In genomic region chr9:93231121-93231694, GRCh38 we compare ENCODE assay signal across 13 cellular contexts. TPM values are rescaled to one million over a fixed set of nuclear protein-coding genes. Genes with fewer than 3 reads are reported as not detected.
A peak's percentile ranks its signal among the peaks of the same experiment; 100 is the strongest.
DNase-seq lines count a peak whose midpoint lies in the region; ATAC-seq and TF ChIP-seq lines count a peak whose summit lies in the region.
"Had no signal": no experiment of that assay in that cellular context is flagged by ENCODE, and none has a peak within 500 bp of the region (broad histone marks: within the 10 kb centered on the region; RNA-seq: fewer than 3 reads in every experiment).

No MANE protein-coding gene starts in this region.

- peaks cover 28 to 55% of the 10 kb centered on the region in 2 donors for H3K27me3 Mint-ChIP-seq in natural killer cell treated with Interleukin-12 subunit alpha and Interleukin-12 subunit beta and Interleukin-15 and Interleukin-18, amount 100 ng/mL, for 72 hours

- no peaks in the 10 kb centered on the region for H3K9me3 ChIP-seq in GM23248 (ENCODE audit: low read depth)

- H3K4me2 ChIP-seq in GM23248 (ENCODE audit: unreplicated experiment) = no peak overlapping the region

- H2AFZ ChIP-seq in GM23248 = no peak overlapping the region

- no peak for ATAC-seq in stimulated activated effector memory CD8-positive, alpha-beta T cell treated with anti-CD3 and anti-CD28 coated beads, Interleukin-12 subunit alpha, Interleukin-12 subunit beta, amount 100 ng/mL, for 72 hours
- ATAC-seq in natural killer cell treated with Interleukin-12 subunit alpha and Interleukin-12 subunit beta and Interleukin-15 and Interleukin-18, amount 100 ng/mL, for 72 hours = no peak

- H3K4me3 ChIP-seq in HL-60 (replicated peaks; ENCODE audit: insufficient read depth, low read length) = no peak overlapping the region
- no peak overlapping the region for H3K4me3 ChIP-seq in GM23248

- no peaks in the 10 kb centered on the region for H4K20me1 ChIP-seq in GM23248 (ENCODE audit: insufficient read depth)

- peak; percentile 41 to 66 for DNase-seq in HL-60 (ENCODE audit: low read depth in 1 of 2, low spot score in 1 of 2)
- peak; percentile 90 for DNase-seq in NCI-H69 (lab: John Stamatoyannopoulos, UW)
- peak; percentile 25 for DNase-seq in kidney tubule cell (ENCODE audit: low spot score)
- DNase-seq in stimulated activated effector memory CD8-positive, alpha-beta T cell treated with anti-CD3 and anti-CD28 coated beads, Interleukin-12 subunit alpha, Interleukin-12 subunit beta, amount 100 ng/mL, for 72 hours (ENCODE audit: low spot score in 2 of 2) = no peak
- DNase-seq in stimulated activated CD4-positive, alpha-beta T cell treated with anti-CD3 and anti-CD28 coated beads, Interleukin-4, amount 100 ng/mL, for 24 hours = no peak
- DNase-seq in natural killer cell treated with Interleukin-12 subunit alpha and Interleukin-12 subunit beta and Interleukin-15 and Interleukin-18, amount 100 ng/mL, for 72 hours (ENCODE audit: low spot score) = no peak
- no peak for DNase-seq in GM23248
- DNase-seq: DND-41; KG1; NCI-H774; nephron progenitor cell; stimulated activated CD4-positive, alpha-beta T cell treated with anti-CD3 and anti-CD28 coated beads, Interleukin-2, amount 100 ng/mL, for 24 hours; T-helper 2 cell had no signal

- H3K4me1 Mint-ChIP-seq in stimulated activated effector memory CD8-positive, alpha-beta T cell treated with anti-CD3 and anti-CD28 coated beads, Interleukin-12 subunit alpha, Interleukin-12 subunit beta, amount 100 ng/mL, for 72 hours = peaks cover 16% of the 10 kb centered on the region
- H3K4me1 Mint-ChIP-seq in natural killer cell treated with Interleukin-12 subunit alpha and Interleukin-12 subunit beta and Interleukin-15 and Interleukin-18, amount 100 ng/mL, for 72 hours (ENCODE audit: low read depth in 2 of 2) = peaks cover 0 to 5% of the 10 kb centered on the region in 2 donors

- H3K27ac Mint-ChIP-seq in stimulated activated effector memory CD8-positive, alpha-beta T cell treated with anti-CD3 and anti-CD28 coated beads, Interleukin-12 subunit alpha, Interleukin-12 subunit beta, amount 100 ng/mL, for 72 hours = peak overlapping the region; percentile 65
- H3K27ac Mint-ChIP-seq in natural killer cell treated with Interleukin-12 subunit alpha and Interleukin-12 subunit beta and Interleukin-15 and Interleukin-18, amount 100 ng/mL, for 72 hours = no peak overlapping the region
- H3K27ac Mint-ChIP-seq: nephron progenitor cell had no signal

- no peaks in the 10 kb centered on the region for H3K4me1 ChIP-seq in GM23248 (ENCODE audit: insufficient read depth)

- H3K27ac ChIP-seq in HL-60 (replicated peaks) = no peak overlapping the region
- H3K27ac ChIP-seq in GM23248 = no peak overlapping the region

- H3F3A ChIP-seq in GM23248 (ENCODE audit: insufficient read depth) = no peaks in the 10 kb centered on the region

- H3K9ac ChIP-seq in GM23248 = no peak overlapping the region

- whole genome bisulfite sequencing in GM23248 (ENCODE audit: low coverage in 1 of 2, low lambda C conversion rate in 2 of 2, missing lambda C conversion rate in 2 of 2), 2 experiments = 62 to 63% methylated on average over 16 of the region's 16 CpGs

- in situ Hi-C loops in GM23248 (cut with MboI) = no loop called here

- no peaks in the 10 kb centered on the region for H3K79me2 ChIP-seq in GM23248 (ENCODE audit: insufficient read depth)

- H3K4me3 Mint-ChIP-seq in stimulated activated effector memory CD8-positive, alpha-beta T cell treated with anti-CD3 and anti-CD28 coated beads, Interleukin-12 subunit alpha, Interleukin-12 subunit beta, amount 100 ng/mL, for 72 hours = no peak overlapping the region
- H3K4me3 Mint-ChIP-seq in natural killer cell treated with Interleukin-12 subunit alpha and Interleukin-12 subunit beta and Interleukin-15 and Interleukin-18, amount 100 ng/mL, for 72 hours = no peak overlapping the region
- H3K4me3 Mint-ChIP-seq: nephron progenitor cell had no signal

- H3K9me2 ChIP-seq in GM23248 (ENCODE audit: insufficient read depth) = no peaks in the 10 kb centered on the region

- no peaks in the 10 kb centered on the region for H3K36me3 Mint-ChIP-seq in stimulated activated effector memory CD8-positive, alpha-beta T cell treated with anti-CD3 and anti-CD28 coated beads, Interleukin-12 subunit alpha, Interleukin-12 subunit beta, amount 100 ng/mL, for 72 hours
- no peaks in the 10 kb centered on the region for H3K36me3 Mint-ChIP-seq in natural killer cell treated with Interleukin-12 subunit alpha and Interleukin-12 subunit beta and Interleukin-15 and Interleukin-18, amount 100 ng/mL, for 72 hours

- TF ChIP-seq CTCF in HL-60 (IDR thresholded peaks at IDR 0.05; ENCODE audit: insufficient read depth, low read length) = no peak

- H3K27me3 ChIP-seq in HL-60 (ENCODE audit: insufficient read depth, poor library complexity, severe bottlenecking) (peaks cover 29% of the 10 kb centered on the region), GM23248 (replicated peaks; ENCODE audit: insufficient read depth) (peaks cover 3% of the 10 kb centered on the region; the same call in 1 of the 2 replicates)

- H3K9me3 Mint-ChIP-seq in stimulated activated effector memory CD8-positive, alpha-beta T cell treated with anti-CD3 and anti-CD28 coated beads, Interleukin-12 subunit alpha, Interleukin-12 subunit beta, amount 100 ng/mL, for 72 hours = no peaks in the 10 kb centered on the region
- no peaks in the 10 kb centered on the region for H3K9me3 Mint-ChIP-seq in natural killer cell treated with Interleukin-12 subunit alpha and Interleukin-12 subunit beta and Interleukin-15 and Interleukin-18, amount 100 ng/mL, for 72 hours
- H3K9me3 Mint-ChIP-seq: nephron progenitor cell had no signal

- no peaks in the 10 kb centered on the region for H3K36me3 ChIP-seq in GM23248 (ENCODE audit: low read depth)

RNA-seq across cellular contexts. Expression of gene WNK2, which starts 47.3 kb away (rescaled TPM):
- total RNA-seq in natural killer cell treated with Interleukin-12 subunit alpha and Interleukin-12 subunit beta and Interleukin-15 and Interleukin-18, amount 100 ng/mL, for 72 hours = not detected
- not detected in 2 replicates for total RNA-seq in GM23248 (2014; rRNA removed; shearing (Covaris generic))
- not detected in 2 replicates for polyA plus RNA-seq in GM23248 (2016; fragmentation: Nextera tagmentation; extraction: Ambion mirVana)

Comparison
In these comparisons a context has a peak if more than half of its experiments do, and no peak if none do; other contexts are left out.
1. DNase-seq: peak in HL-60 (2 of 2), NCI-H69 (single experiment) and kidney tubule cell (single experiment); none in stimulated activated effector memory CD8-positive, alpha-beta T cell treated with anti-CD3 and anti-CD28 coated beads, Interleukin-12 subunit alpha, Interleukin-12 subunit beta, amount 100 ng/mL, for 72 hours (0 of 2), stimulated activated CD4-positive, alpha-beta T cell treated with anti-CD3 and anti-CD28 coated beads, Interleukin-4, amount 100 ng/mL, for 24 hours (single experiment), natural killer cell treated with Interleukin-12 subunit alpha and Interleukin-12 subunit beta and Interleukin-15 and Interleukin-18, amount 100 ng/mL, for 72 hours (single experiment) and GM23248 (single experiment).